In the genomic region with DNA sequence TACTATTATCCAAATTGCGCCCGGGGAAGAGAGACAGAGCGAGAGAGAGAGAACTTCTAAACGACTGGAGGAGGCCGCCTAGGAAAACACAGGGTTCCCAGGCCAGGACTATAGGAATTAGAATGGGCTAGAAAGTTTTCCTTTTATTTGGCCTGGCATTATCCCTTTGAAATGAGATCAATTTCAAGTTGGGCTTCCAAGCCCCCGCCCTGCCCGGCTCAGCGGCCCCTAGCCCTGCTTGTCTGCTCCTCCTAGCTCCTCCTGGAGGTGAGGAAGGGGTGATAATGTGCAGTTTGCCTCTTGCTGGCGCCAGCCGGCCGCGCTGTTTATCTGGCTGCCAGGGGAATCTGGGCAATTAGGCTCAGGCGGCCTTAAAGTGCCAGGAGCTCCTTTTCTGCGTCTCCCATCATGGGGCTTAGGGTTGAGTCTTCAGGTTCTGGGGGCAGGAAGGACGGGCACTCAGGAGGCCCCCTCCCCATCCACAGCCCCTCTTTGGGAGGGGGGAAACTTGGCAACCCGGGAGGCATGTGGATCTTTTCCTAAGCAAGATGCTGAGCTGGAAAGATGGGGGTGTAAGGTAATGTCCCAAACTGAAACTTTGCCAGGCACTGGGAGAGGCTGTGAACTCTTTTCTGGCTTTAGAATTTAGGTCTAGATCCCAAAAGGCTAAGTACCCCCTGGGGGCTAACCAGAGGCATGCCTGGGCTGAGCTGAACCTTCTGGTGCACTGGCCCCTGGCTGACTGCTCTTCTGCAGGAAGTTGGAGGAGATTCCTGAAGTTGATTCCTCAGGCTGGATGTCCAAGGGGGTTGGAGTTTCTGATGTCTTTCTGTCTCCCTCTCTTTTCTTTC, we compare ENCODE assay signal across 1 cellular context.
TF ChIP-seq lines count a peak whose summit lies in the region.

No MANE protein-coding gene starts in this region.

TF ChIP-seq in HEK293, 187 proteins besides CTCF, POLR2A, EP300 and RAD21 (continued from another document and continues in another):
- TF ChIP-seq ZNF776 (tag by site-specific recombination; IDR thresholded peaks at IDR 0.05; ENCODE audit: borderline replicate concordance), result no peak
- no peak for TF ChIP-seq GLI2 (tag by site-specific recombination; IDR thresholded peaks at IDR 0.05; ENCODE audit: borderline replicate concordance, low read depth)
- TF ChIP-seq, protein P1, sequence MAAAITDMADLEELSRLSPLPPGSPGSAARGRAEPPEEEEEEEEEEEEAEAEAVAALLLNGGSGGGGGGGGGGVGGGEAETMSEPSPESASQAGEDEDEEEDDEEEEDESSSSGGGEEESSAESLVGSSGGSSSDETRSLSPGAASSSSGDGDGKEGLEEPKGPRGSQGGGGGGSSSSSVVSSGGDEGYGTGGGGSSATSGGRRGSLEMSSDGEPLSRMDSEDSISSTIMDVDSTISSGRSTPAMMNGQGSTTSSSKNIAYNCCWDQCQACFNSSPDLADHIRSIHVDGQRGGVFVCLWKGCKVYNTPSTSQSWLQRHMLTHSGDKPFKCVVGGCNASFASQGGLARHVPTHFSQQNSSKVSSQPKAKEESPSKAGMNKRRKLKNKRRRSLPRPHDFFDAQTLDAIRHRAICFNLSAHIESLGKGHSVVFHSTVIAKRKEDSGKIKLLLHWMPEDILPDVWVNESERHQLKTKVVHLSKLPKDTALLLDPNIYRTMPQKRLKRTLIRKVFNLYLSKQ (tag by site-specific recombination; IDR thresholded peaks at IDR 0.05; ENCODE audit: borderline replicate concordance), result no peak
- no peak for TF ChIP-seq ZNF560 (tag by site-specific recombination; IDR thresholded peaks at IDR 0.05; ENCODE audit: borderline replicate concordance)
- TF ChIP-seq ZNF24 (tag by site-specific recombination; IDR thresholded peaks at IDR 0.05), result no peak
- 0 out of 2 replicates have a peak, but pooled peaks have one; percentile 12 for TF ChIP-seq PRDM1 (tag by site-specific recombination; IDR thresholded peaks at IDR 0.05)
- TF ChIP-seq WT1 (tag by site-specific recombination; IDR thresholded peaks at IDR 0.05), result no peak
- TF ChIP-seq, protein P2, sequence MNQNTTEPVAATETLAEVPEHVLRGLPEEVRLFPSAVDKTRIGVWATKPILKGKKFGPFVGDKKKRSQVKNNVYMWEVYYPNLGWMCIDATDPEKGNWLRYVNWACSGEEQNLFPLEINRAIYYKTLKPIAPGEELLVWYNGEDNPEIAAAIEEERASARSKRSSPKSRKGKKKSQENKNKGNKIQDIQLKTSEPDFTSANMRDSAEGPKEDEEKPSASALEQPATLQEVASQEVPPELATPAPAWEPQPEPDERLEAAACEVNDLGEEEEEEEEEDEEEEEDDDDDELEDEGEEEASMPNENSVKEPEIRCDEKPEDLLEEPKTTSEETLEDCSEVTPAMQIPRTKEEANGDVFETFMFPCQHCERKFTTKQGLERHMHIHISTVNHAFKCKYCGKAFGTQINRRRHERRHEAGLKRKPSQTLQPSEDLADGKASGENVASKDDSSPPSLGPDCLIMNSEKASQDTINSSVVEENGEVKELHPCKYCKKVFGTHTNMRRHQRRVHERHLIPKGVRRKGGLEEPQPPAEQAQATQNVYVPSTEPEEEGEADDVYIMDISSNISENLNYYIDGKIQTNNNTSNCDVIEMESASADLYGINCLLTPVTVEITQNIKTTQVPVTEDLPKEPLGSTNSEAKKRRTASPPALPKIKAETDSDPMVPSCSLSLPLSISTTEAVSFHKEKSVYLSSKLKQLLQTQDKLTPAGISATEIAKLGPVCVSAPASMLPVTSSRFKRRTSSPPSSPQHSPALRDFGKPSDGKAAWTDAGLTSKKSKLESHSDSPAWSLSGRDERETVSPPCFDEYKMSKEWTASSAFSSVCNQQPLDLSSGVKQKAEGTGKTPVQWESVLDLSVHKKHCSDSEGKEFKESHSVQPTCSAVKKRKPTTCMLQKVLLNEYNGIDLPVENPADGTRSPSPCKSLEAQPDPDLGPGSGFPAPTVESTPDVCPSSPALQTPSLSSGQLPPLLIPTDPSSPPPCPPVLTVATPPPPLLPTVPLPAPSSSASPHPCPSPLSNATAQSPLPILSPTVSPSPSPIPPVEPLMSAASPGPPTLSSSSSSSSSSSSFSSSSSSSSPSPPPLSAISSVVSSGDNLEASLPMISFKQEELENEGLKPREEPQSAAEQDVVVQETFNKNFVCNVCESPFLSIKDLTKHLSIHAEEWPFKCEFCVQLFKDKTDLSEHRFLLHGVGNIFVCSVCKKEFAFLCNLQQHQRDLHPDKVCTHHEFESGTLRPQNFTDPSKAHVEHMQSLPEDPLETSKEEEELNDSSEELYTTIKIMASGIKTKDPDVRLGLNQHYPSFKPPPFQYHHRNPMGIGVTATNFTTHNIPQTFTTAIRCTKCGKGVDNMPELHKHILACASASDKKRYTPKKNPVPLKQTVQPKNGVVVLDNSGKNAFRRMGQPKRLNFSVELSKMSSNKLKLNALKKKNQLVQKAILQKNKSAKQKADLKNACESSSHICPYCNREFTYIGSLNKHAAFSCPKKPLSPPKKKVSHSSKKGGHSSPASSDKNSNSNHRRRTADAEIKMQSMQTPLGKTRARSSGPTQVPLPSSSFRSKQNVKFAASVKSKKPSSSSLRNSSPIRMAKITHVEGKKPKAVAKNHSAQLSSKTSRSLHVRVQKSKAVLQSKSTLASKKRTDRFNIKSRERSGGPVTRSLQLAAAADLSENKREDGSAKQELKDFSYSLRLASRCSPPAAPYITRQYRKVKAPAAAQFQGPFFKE (tag by site-specific recombination; IDR thresholded peaks at IDR 0.05; ENCODE audit: borderline replicate concordance), result no peak
- TF ChIP-seq ZFP69B (tag by site-specific recombination; IDR thresholded peaks at IDR 0.05), result no peak
- TF ChIP-seq ZNF571 (tag by site-specific recombination; IDR thresholded peaks at IDR 0.05), result no peak
- TF ChIP-seq, protein P3, sequence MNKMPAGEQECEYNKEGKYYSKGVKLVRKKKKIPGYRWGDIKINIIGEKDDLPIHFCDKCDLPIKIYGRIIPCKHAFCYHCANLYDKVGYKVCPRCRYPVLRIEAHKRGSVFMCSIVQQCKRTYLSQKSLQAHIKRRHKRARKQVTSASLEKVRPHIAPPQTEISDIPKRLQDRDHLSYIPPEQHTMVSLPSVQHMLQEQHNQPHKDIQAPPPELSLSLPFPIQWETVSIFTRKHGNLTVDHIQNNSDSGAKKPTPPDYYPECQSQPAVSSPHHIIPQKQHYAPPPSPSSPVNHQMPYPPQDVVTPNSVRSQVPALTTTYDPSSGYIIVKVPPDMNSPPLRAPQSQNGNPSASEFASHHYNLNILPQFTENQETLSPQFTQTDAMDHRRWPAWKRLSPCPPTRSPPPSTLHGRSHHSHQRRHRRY (tag by site-specific recombination; IDR thresholded peaks at IDR 0.05), result no peak
- TF ChIP-seq ZNF202 (tag by site-specific recombination; IDR thresholded peaks at IDR 0.05; ENCODE audit: borderline replicate concordance), result no peak
- peak; percentile 68 for TF ChIP-seq ZNF596 (tag by site-specific recombination; IDR thresholded peaks at IDR 0.05)
- no peak for TF ChIP-seq ZNF350 (tag by site-specific recombination; IDR thresholded peaks at IDR 0.05)
- no peak for TF ChIP-seq TRIM28 (IDR thresholded peaks at IDR 0.05; ENCODE audit: borderline replicate concordance, low read length)
- TF ChIP-seq, protein P4, sequence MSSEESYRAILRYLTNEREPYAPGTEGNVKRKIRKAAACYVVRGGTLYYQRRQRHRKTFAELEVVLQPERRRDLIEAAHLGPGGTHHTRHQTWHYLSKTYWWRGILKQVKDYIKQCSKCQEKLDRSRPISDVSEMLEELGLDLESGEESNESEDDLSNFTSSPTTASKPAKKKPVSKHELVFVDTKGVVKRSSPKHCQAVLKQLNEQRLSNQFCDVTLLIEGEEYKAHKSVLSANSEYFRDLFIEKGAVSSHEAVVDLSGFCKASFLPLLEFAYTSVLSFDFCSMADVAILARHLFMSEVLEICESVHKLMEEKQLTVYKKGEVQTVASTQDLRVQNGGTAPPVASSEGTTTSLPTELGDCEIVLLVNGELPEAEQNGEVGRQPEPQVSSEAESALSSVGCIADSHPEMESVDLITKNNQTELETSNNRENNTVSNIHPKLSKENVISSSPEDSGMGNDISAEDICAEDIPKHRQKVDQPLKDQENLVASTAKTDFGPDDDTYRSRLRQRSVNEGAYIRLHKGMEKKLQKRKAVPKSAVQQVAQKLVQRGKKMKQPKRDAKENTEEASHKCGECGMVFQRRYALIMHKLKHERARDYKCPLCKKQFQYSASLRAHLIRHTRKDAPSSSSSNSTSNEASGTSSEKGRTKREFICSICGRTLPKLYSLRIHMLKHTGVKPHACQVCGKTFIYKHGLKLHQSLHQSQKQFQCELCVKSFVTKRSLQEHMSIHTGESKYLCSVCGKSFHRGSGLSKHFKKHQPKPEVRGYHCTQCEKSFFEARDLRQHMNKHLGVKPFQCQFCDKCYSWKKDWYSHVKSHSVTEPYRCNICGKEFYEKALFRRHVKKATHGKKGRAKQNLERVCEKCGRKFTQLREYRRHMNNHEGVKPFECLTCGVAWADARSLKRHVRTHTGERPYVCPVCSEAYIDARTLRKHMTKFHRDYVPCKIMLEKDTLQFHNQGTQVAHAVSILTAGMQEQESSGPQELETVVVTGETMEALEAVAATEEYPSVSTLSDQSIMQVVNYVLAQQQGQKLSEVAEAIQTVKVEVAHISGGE (tag by site-specific recombination; conservative IDR thresholded peaks at IDR 0.05; ENCODE audit: low read depth), result no peak
- TF ChIP-seq, protein P5, sequence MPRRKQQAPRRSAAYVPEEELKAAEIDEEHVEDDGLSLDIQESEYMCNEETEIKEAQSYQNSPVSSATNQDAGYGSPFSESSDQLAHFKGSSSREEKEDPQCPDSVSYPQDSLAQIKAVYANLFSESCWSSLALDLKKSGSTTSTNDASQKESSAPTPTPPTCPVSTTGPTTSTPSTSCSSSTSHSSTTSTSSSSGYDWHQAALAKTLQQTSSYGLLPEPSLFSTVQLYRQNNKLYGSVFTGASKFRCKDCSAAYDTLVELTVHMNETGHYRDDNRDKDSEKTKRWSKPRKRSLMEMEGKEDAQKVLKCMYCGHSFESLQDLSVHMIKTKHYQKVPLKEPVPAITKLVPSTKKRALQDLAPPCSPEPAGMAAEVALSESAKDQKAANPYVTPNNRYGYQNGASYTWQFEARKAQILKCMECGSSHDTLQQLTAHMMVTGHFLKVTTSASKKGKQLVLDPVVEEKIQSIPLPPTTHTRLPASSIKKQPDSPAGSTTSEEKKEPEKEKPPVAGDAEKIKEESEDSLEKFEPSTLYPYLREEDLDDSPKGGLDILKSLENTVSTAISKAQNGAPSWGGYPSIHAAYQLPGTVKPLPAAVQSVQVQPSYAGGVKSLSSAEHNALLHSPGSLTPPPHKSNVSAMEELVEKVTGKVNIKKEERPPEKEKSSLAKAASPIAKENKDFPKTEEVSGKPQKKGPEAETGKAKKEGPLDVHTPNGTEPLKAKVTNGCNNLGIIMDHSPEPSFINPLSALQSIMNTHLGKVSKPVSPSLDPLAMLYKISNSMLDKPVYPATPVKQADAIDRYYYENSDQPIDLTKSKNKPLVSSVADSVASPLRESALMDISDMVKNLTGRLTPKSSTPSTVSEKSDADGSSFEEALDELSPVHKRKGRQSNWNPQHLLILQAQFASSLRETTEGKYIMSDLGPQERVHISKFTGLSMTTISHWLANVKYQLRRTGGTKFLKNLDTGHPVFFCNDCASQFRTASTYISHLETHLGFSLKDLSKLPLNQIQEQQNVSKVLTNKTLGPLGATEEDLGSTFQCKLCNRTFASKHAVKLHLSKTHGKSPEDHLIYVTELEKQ (tag by site-specific recombination; IDR thresholded peaks at IDR 0.05; ENCODE audit: borderline replicate concordance), result no peak
- TF ChIP-seq ZNF23 (tag by site-specific recombination; IDR thresholded peaks at IDR 0.05; ENCODE audit: borderline replicate concordance), result no peak
- TF ChIP-seq ZNF140 (tag by site-specific recombination; IDR thresholded peaks at IDR 0.05), result no peak
- TF ChIP-seq ZNF433 (tag by site-specific recombination; IDR thresholded peaks at IDR 0.05; ENCODE audit: low read depth), result no peak
- no peak for TF ChIP-seq ZNF837 (tag by site-specific recombination; IDR thresholded peaks at IDR 0.05)
- no peak for TF ChIP-seq ZNF521 (tag by site-specific recombination; IDR thresholded peaks at IDR 0.05)
- no peak for TF ChIP-seq ZNF311 (tag by site-specific recombination; IDR thresholded peaks at IDR 0.05; ENCODE audit: borderline replicate concordance)
- TF ChIP-seq ZNF19 (tag by site-specific recombination; IDR thresholded peaks at IDR 0.05; ENCODE audit: low read depth), result no peak
- no peak for TF ChIP-seq SCRT1 (tag by site-specific recombination; IDR thresholded peaks at IDR 0.05; ENCODE audit: borderline replicate concordance)
- no peak for TF ChIP-seq ZNF623 (tag by site-specific recombination; IDR thresholded peaks at IDR 0.05)
- no peak for TF ChIP-seq ZNF561 (tag by site-specific recombination; IDR thresholded peaks at IDR 0.05; ENCODE audit: borderline replicate concordance)
- TF ChIP-seq, protein P6, sequence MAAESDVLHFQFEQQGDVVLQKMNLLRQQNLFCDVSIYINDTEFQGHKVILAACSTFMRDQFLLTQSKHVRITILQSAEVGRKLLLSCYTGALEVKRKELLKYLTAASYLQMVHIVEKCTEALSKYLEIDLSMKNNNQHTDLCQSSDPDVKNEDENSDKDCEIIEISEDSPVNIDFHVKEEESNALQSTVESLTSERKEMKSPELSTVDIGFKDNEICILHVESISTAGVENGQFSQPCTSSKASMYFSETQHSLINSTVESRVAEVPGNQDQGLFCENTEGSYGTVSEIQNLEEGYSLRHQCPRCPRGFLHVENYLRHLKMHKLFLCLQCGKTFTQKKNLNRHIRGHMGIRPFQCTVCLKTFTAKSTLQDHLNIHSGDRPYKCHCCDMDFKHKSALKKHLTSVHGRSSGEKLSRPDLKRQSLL (tag by site-specific recombination; IDR thresholded peaks at IDR 0.05), result no peak
- TF ChIP-seq ZNF184 (tag by site-specific recombination; IDR thresholded peaks at IDR 0.05), result no peak
- no peak for TF ChIP-seq ZBTB1 (tag by site-specific recombination; IDR thresholded peaks at IDR 0.05)
- no peak for TF ChIP-seq GLI4 (tag by site-specific recombination; IDR thresholded peaks at IDR 0.05)
- TF ChIP-seq, protein P7, sequence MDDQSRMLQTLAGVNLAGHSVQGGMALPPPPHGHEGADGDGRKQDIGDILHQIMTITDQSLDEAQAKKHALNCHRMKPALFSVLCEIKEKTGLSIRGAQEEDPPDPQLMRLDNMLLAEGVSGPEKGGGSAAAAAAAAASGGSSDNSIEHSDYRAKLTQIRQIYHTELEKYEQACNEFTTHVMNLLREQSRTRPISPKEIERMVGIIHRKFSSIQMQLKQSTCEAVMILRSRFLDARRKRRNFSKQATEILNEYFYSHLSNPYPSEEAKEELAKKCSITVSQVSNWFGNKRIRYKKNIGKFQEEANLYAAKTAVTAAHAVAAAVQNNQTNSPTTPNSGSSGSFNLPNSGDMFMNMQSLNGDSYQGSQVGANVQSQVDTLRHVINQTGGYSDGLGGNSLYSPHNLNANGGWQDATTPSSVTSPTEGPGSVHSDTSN (CRISPR knock-in tag; IDR thresholded peaks at IDR 0.05), result no peak
- TF ChIP-seq ZFP3 (tag by site-specific recombination; IDR thresholded peaks at IDR 0.05; ENCODE audit: low read depth), result no peak
- no peak for TF ChIP-seq ZNF214 (tag by site-specific recombination; IDR thresholded peaks at IDR 0.05; ENCODE audit: borderline replicate concordance)
- no peak for TF ChIP-seq YY1 (tag by site-specific recombination; IDR thresholded peaks at IDR 0.05)
- TF ChIP-seq ZNF791 (tag by site-specific recombination; IDR thresholded peaks at IDR 0.05), result no peak
- peak; percentile 65 for TF ChIP-seq ZNF335 (tag by site-specific recombination; conservative IDR thresholded peaks at IDR 0.05)
- no peak for TF ChIP-seq BCL11B (tag by site-specific recombination; IDR thresholded peaks at IDR 0.05; ENCODE audit: low read depth)
- TF ChIP-seq ZBTB21 (tag by site-specific recombination; IDR thresholded peaks at IDR 0.05), result no peak
- no peak for TF ChIP-seq KLF8 (tag by site-specific recombination; IDR thresholded peaks at IDR 0.05)
- TF ChIP-seq ZNF292 (tag by site-specific recombination; IDR thresholded peaks at IDR 0.05; ENCODE audit: borderline replicate concordance, low read depth), result no peak
